In genomic region chr6:139135578-139136545, GRCh38 we compare ENCODE assay signal across 1 cellular context.
A peak's percentile ranks its signal among the peaks of the same experiment; 100 is the strongest.
TF ChIP-seq lines count a peak whose summit lies in the region.

No MANE protein-coding gene starts in this region.

TF ChIP-seq in GM12878, 131 proteins besides CTCF, POLR2A, EP300 and RAD21 (continued from another document and continues in another):
- peak; percentile 76 for TF ChIP-seq NKRF (conservative IDR thresholded peaks at IDR 0.05)
- TF ChIP-seq E4F1 (IDR thresholded peaks at IDR 0.05; ENCODE audit: borderline replicate concordance, partially characterized antibody) = no peak
- TF ChIP-seq SUZ12 (IDR thresholded peaks at IDR 0.05; ENCODE audit: unreplicated experiment) = no peak
- peak; percentile 36; the same call in 1 of the 2 replicates for TF ChIP-seq NR2F1 (conservative IDR thresholded peaks at IDR 0.05)
- TF ChIP-seq PRDM15 (CRISPR knock-in tag; IDR thresholded peaks at IDR 0.05) = no peak
- TF ChIP-seq ELK1 (IDR thresholded peaks at IDR 0.05; ENCODE audit: low read depth, low read length) = no peak
- TF ChIP-seq GABPA (IDR thresholded peaks at IDR 0.05; ENCODE audit: low read depth) = 0 out of 2 replicates have a peak, but pooled peaks have one; percentile 37
- no peak for TF ChIP-seq FOXK2 (IDR thresholded peaks at IDR 0.05)
- no peak for TF ChIP-seq RBBP5 (conservative IDR thresholded peaks at IDR 0.05)
- TF ChIP-seq DPF2 (IDR thresholded peaks at IDR 0.05) = peak; percentile 12
- no peak for TF ChIP-seq CREB1 (IDR thresholded peaks at IDR 0.05; ENCODE audit: low read depth)
- no peak for TF ChIP-seq EGR1 (IDR thresholded peaks at IDR 0.05; ENCODE audit: borderline replicate concordance in 1 of 2, low read depth in 2 of 2, low read length in 2 of 2)
- TF ChIP-seq KDM1A (IDR thresholded peaks at IDR 0.05; ENCODE audit: borderline replicate concordance) = no peak
- peak in 1 of 2 experiments; percentile 34; a peak in 1 of 4 replicates for TF ChIP-seq ETV6 (conservative IDR thresholded peaks at IDR 0.05 in 1 of 2, IDR thresholded peaks at IDR 0.05 in 1 of 2; ENCODE audit: borderline replicate concordance in 1 of 2, low read depth in 1 of 2)
- no peak for TF ChIP-seq MEF2A (IDR thresholded peaks at IDR 0.05; ENCODE audit: insufficient read depth, low read depth, low read length)
- peak; percentile 48; the same call in 1 of the 2 replicates for TF ChIP-seq SMARCA5 (IDR thresholded peaks at IDR 0.05)
- 0 out of 2 replicates have a peak, but pooled peaks have one; percentile 24 for TF ChIP-seq MXI1 (IDR thresholded peaks at IDR 0.05; ENCODE audit: low read depth, low read length)
- no peak for TF ChIP-seq CEBPZ (IDR thresholded peaks at IDR 0.05; ENCODE audit: low read depth, low read length)
- TF ChIP-seq POU2F2 (IDR thresholded peaks at IDR 0.05; ENCODE audit: borderline replicate concordance, low read depth, low read length) = no peak
- TF ChIP-seq ZNF207 (IDR thresholded peaks at IDR 0.05; ENCODE audit: borderline replicate concordance) = peak; percentile 62; the same call in 1 of the 2 replicates
- no peak for TF ChIP-seq POLR2AphosphoS5 (IDR thresholded peaks at IDR 0.05; ENCODE audit: low read length)
- no peak for TF ChIP-seq SRF (IDR thresholded peaks at IDR 0.05; ENCODE audit: low read depth in 2 of 2, low read length in 2 of 2)
- peak; percentile 41 for TF ChIP-seq ZNF217 (IDR thresholded peaks at IDR 0.05)
- no peak for TF ChIP-seq ESRRA (IDR thresholded peaks at IDR 0.05; ENCODE audit: low read length)
- TF ChIP-seq BACH1 (IDR thresholded peaks at IDR 0.05; ENCODE audit: borderline replicate concordance) = 0 out of 2 replicates have a peak, but pooled peaks have one; percentile 65
- TF ChIP-seq SREBF1 (IDR thresholded peaks at IDR 0.05; ENCODE audit: low read length) = no peak
- TF ChIP-seq ZNF384 (IDR thresholded peaks at IDR 0.05; ENCODE audit: borderline replicate concordance, low read depth, low read length) = peak; percentile 79
- TF ChIP-seq ZNF592 (IDR thresholded peaks at IDR 0.05) = 0 out of 2 replicates have a peak, but pooled peaks have one; percentile 31
- TF ChIP-seq NR2C2 (IDR thresholded peaks at IDR 0.05; ENCODE audit: borderline replicate concordance, control insufficient read depth, insufficient read length, low read depth) = no peak
- TF ChIP-seq CHD4 (IDR thresholded peaks at IDR 0.05) = no peak
- TF ChIP-seq LARP7 (IDR thresholded peaks at IDR 0.05) = peak; percentile 69
- TF ChIP-seq SPI1 (IDR thresholded peaks at IDR 0.05; ENCODE audit: borderline replicate concordance, insufficient read depth, low read depth, low read length) = peak; percentile 21; the same call in 1 of the 2 replicates
- TF ChIP-seq CEBPB (IDR thresholded peaks at IDR 0.05; ENCODE audit: borderline replicate concordance in 1 of 2, low read depth in 2 of 2, low read length in 2 of 2) = no peak
- TF ChIP-seq TAF1 (IDR thresholded peaks at IDR 0.05; ENCODE audit: borderline replicate concordance, low read depth, low read length) = no peak
- no peak for TF ChIP-seq ATF2 (IDR thresholded peaks at IDR 0.05; ENCODE audit: low read length)
- TF ChIP-seq SKIL (IDR thresholded peaks at IDR 0.05; ENCODE audit: low read depth, poor library complexity, severe bottlenecking) = no peak
